In genomic region chr20:23440004-23440403, GRCh38 we compare ENCODE assay signal across 1 cellular context.
TF ChIP-seq lines count a peak whose summit lies in the region.

No MANE protein-coding gene starts in this region.

TF ChIP-seq in H1, 55 proteins besides CTCF, POLR2A, EP300 and RAD21 (continued from another document):
- TF ChIP-seq, protein P1, sequence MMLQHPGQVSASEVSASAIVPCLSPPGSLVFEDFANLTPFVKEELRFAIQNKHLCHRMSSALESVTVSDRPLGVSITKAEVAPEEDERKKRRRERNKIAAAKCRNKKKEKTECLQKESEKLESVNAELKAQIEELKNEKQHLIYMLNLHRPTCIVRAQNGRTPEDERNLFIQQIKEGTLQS (IDR thresholded peaks at IDR 0.05; ENCODE audit: insufficient read depth, low read depth, low read length): no peak
- TF ChIP-seq NRF1 (IDR thresholded peaks at IDR 0.05; ENCODE audit: low read depth, low read length) (no peak), SP4 (IDR thresholded peaks at IDR 0.05; ENCODE audit: low read length) (no peak), RBBP5 (IDR thresholded peaks at IDR 0.05; ENCODE audit: borderline replicate concordance, low read depth, low read length) (no peak), SP2 (IDR thresholded peaks at IDR 0.05; ENCODE audit: low read length) (no peak), SAP30 (IDR thresholded peaks at IDR 0.05; ENCODE audit: insufficient read depth, insufficient replicate concordance, low read length) (no peak), CBX8 (IDR thresholded peaks at IDR 0.05; ENCODE audit: borderline replicate concordance, low read depth, low read length) (no peak), KDM1A (IDR thresholded peaks at IDR 0.05; ENCODE audit: borderline replicate concordance, low read length) (no peak), CEBPB (IDR thresholded peaks at IDR 0.05; ENCODE audit: low read depth, low read length) (no peak), RXRA (IDR thresholded peaks at IDR 0.05; ENCODE audit: insufficient read depth, low read depth, low read length) (no peak)
- TF ChIP-seq, protein P2, sequence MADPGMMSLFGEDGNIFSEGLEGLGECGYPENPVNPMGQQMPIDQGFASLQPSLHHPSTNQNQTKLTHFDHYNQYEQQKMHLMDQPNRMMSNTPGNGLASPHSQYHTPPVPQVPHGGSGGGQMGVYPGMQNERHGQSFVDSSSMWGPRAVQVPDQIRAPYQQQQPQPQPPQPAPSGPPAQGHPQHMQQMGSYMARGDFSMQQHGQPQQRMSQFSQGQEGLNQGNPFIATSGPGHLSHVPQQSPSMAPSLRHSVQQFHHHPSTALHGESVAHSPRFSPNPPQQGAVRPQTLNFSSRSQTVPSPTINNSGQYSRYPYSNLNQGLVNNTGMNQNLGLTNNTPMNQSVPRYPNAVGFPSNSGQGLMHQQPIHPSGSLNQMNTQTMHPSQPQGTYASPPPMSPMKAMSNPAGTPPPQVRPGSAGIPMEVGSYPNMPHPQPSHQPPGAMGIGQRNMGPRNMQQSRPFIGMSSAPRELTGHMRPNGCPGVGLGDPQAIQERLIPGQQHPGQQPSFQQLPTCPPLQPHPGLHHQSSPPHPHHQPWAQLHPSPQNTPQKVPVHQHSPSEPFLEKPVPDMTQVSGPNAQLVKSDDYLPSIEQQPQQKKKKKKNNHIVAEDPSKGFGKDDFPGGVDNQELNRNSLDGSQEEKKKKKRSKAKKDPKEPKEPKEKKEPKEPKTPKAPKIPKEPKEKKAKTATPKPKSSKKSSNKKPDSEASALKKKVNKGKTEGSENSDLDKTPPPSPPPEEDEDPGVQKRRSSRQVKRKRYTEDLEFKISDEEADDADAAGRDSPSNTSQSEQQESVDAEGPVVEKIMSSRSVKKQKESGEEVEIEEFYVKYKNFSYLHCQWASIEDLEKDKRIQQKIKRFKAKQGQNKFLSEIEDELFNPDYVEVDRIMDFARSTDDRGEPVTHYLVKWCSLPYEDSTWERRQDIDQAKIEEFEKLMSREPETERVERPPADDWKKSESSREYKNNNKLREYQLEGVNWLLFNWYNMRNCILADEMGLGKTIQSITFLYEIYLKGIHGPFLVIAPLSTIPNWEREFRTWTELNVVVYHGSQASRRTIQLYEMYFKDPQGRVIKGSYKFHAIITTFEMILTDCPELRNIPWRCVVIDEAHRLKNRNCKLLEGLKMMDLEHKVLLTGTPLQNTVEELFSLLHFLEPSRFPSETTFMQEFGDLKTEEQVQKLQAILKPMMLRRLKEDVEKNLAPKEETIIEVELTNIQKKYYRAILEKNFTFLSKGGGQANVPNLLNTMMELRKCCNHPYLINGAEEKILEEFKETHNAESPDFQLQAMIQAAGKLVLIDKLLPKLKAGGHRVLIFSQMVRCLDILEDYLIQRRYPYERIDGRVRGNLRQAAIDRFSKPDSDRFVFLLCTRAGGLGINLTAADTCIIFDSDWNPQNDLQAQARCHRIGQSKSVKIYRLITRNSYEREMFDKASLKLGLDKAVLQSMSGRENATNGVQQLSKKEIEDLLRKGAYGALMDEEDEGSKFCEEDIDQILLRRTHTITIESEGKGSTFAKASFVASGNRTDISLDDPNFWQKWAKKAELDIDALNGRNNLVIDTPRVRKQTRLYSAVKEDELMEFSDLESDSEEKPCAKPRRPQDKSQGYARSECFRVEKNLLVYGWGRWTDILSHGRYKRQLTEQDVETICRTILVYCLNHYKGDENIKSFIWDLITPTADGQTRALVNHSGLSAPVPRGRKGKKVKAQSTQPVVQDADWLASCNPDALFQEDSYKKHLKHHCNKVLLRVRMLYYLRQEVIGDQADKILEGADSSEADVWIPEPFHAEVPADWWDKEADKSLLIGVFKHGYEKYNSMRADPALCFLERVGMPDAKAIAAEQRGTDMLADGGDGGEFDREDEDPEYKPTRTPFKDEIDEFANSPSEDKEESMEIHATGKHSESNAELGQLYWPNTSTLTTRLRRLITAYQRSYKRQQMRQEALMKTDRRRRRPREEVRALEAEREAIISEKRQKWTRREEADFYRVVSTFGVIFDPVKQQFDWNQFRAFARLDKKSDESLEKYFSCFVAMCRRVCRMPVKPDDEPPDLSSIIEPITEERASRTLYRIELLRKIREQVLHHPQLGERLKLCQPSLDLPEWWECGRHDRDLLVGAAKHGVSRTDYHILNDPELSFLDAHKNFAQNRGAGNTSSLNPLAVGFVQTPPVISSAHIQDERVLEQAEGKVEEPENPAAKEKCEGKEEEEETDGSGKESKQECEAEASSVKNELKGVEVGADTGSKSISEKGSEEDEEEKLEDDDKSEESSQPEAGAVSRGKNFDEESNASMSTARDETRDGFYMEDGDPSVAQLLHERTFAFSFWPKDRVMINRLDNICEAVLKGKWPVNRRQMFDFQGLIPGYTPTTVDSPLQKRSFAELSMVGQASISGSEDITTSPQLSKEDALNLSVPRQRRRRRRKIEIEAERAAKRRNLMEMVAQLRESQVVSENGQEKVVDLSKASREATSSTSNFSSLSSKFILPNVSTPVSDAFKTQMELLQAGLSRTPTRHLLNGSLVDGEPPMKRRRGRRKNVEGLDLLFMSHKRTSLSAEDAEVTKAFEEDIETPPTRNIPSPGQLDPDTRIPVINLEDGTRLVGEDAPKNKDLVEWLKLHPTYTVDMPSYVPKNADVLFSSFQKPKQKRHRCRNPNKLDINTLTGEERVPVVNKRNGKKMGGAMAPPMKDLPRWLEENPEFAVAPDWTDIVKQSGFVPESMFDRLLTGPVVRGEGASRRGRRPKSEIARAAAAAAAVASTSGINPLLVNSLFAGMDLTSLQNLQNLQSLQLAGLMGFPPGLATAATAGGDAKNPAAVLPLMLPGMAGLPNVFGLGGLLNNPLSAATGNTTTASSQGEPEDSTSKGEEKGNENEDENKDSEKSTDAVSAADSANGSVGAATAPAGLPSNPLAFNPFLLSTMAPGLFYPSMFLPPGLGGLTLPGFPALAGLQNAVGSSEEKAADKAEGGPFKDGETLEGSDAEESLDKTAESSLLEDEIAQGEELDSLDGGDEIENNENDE (IDR thresholded peaks at IDR 0.05; ENCODE audit: insufficient replicate concordance, low read length): no peak
